ENCODE assay signal across 10 cellular contexts in genomic region chr11:119371778-119372182, GRCh38. TPM values are rescaled to one million over a fixed set of nuclear protein-coding genes. Genes with fewer than 3 reads are reported as not detected.
DNase-seq lines count a peak whose midpoint lies in the region; ATAC-seq, FAIRE-seq and TF ChIP-seq lines count a peak whose summit lies in the region.
"Had no signal": no experiment of that assay in that cellular context is flagged by ENCODE, and none has a peak within 500 bp of the region (broad histone marks: within the 10 kb centered on the region; RNA-seq: fewer than 3 reads in every experiment).

No MANE protein-coding gene starts in this region.

- CTCF ChIA-PET in HepG2 (lab: Yijun Ruan, JAX; ENCODE audit: low intra/inter-chr PET ratio, low total read pairs), result no interaction called here

- H3K27me3 Mint-ChIP-seq in natural killer cell (ENCODE audit: low read depth in 2 of 2) (peaks cover 15 to 24% of the 10 kb centered on the region in 2 donors), immature natural killer cell (ENCODE audit: low read depth in 3 of 3) (peaks cover 2 to 6% (median 4%) of the 10 kb centered on the region in 3 donors)

- no peaks in the 10 kb centered on the region for H3K36me3 ChIP-seq in BLaER1 treated with 17β-estradiol and CSF1 and Interleukin-3, amounts not matched to agents 10 nM and 100 nM
- no peaks in the 10 kb centered on the region for H3K36me3 ChIP-seq in HepG2 (replicated peaks in 1 of 2; ENCODE audit: control insufficient read depth in 1 of 2, insufficient read depth in 2 of 2, low read length in 2 of 2)

- H3K27me3 ChIP-seq in BLaER1 treated with 17β-estradiol and CSF1 and Interleukin-3, amounts not matched to agents 10 nM and 100 nM, result no peaks in the 10 kb centered on the region
- no peaks in the 10 kb centered on the region for H3K27me3 ChIP-seq in HepG2 (ENCODE audit: control insufficient read depth in 1 of 2, insufficient read depth in 2 of 2, low read length in 2 of 2)

- H3K9me3 Mint-ChIP-seq in natural killer cell (no peaks in the 10 kb centered on the region), immature natural killer cell (no peaks in the 10 kb centered on the region)
- H3K9me3 Mint-ChIP-seq: naive B cell had no signal

- no peaks in the 10 kb centered on the region; a peak in 1 of 22 replicates for H4K20me1 ChIP-seq in BLaER1 treated with 17β-estradiol and CSF1 and Interleukin-3, amounts not matched to agents 10 nM and 100 nM
- no peaks in the 10 kb centered on the region for H4K20me1 ChIP-seq in HepG2 (ENCODE audit: insufficient read depth, low read length)

- H3K4me3 ChIP-seq in BLaER1 treated with 17β-estradiol and CSF1 and Interleukin-3, amounts not matched to agents 10 nM and 100 nM, result no peak overlapping the region
- H3K4me3 ChIP-seq in HepG2 (replicated peaks in 1 of 3; ENCODE audit: insufficient read depth in 1 of 3, low read depth in 2 of 3, low read length in 3 of 3), result no peak overlapping the region

- H3K4me3 Mint-ChIP-seq in natural killer cell (no peak overlapping the region), immature natural killer cell (no peak overlapping the region)
- H3K4me3 Mint-ChIP-seq: naive B cell had no signal

- ATAC-seq in HepG2 (no peak), natural killer cell (no peak), HG02642 (IDR thresholded peaks at IDR 0.05; ENCODE audit: poor library complexity, unreplicated experiment) (no peak)
- ATAC-seq in activated CD4-positive, CD25-positive, alpha-beta regulatory T cell treated with anti-CD3 and anti-CD28 coated beads, Interleukin-2, amount 50 U/mL, for 24 hours, result no peak

- TF ChIP-seq POLR2A in HepG2 (IDR thresholded peaks at IDR 0.05; ENCODE audit: insufficient read depth in 1 of 2, low read depth in 2 of 2, low read length in 2 of 2), result no peak

- peaks cover 35% of the 10 kb centered on the region for H3K79me2 ChIP-seq in HepG2 (ENCODE audit: insufficient read depth, low read length)

- H3K9ac ChIP-seq in BLaER1 treated with 17β-estradiol and CSF1 and Interleukin-3, amounts not matched to agents 10 nM and 100 nM, result no peak overlapping the region; a peak in 1 of 22 replicates
- H3K9ac ChIP-seq in HepG2 (ENCODE audit: insufficient read depth, low read depth, low read length), result no peak overlapping the region
- H3K9ac ChIP-seq: KMS-11 had no signal

- H3K4me1 Mint-ChIP-seq in natural killer cell (peaks cover 0 to 6% of the 10 kb centered on the region in 2 donors), immature natural killer cell (peaks cover 4 to 9% of the 10 kb centered on the region in 2 donors)
- H3K4me1 Mint-ChIP-seq: naive B cell had no signal

- peak in 32 of 58 donors; percentile 29 to 75 (median 48) for DNase-seq in anterior cingulate cortex (lab: John Stamatoyannopoulos, UW)
- no peak for DNase-seq in HepG2 (ENCODE audit: low spot score)
- no peak for DNase-seq in natural killer cell
- DNase-seq in immature natural killer cell, result no peak
- DNase-seq: naive B cell had no signal

- FAIRE-seq in HepG2 (lab: Jason Lieb, UNC), result no peak

- no peak overlapping the region for H2AFZ ChIP-seq in HepG2 (ENCODE audit: low read length)

- H3K27ac Mint-ChIP-seq in natural killer cell, result no peak overlapping the region
- no peak overlapping the region for H3K27ac Mint-ChIP-seq in immature natural killer cell

- intact Hi-C loops in HepG2 (cut with micrococcal nuclease; ENCODE audit: unreplicated experiment), result no loop called here
- intact Hi-C loops in natural killer cell (cut with micrococcal nuclease), result no loop called here

- POLR2A ChIA-PET in HepG2 (lab: Yijun Ruan, JAX), result interaction anchor here (2.6 kb wide), 1 partner anchor 9 kb away, joined by 25 read pairs; the partner anchor contains the start of gene USP2

- TF ChIP-seq CTCF in LNCAP (IDR thresholded peaks at IDR 0.05) (peak; percentile 33; the same call in 1 of the 2 replicates), HepG2 (CRISPR knock-in tag; IDR thresholded peaks at IDR 0.05) (0 out of 2 replicates have a peak, but pooled peaks have one; percentile 9), natural killer cell (IDR thresholded peaks at IDR 0.05) (no peak)

- 90% methylated on average over 8 of the region's 8 CpGs for WGBS in HepG2 (ENCODE audit: low lambda C conversion rate)

- TF ChIP-seq RAD21 in HepG2 (CRISPR knock-in tag; IDR thresholded peaks at IDR 0.05), result no peak

- H3K27ac ChIP-seq in BLaER1 treated with 17β-estradiol and CSF1 and Interleukin-3, amounts not matched to agents 10 nM and 100 nM, result no peak overlapping the region
- H3K27ac ChIP-seq in HepG2 (ENCODE audit: extremely low read length, insufficient read depth, low read length), result no peak overlapping the region
- H3K27ac ChIP-seq: KMS-11 had no signal

- in situ Hi-C loops in HepG2 (cut with HindIII; ENCODE audit: extremely low pct_ligation_motif_present, low pct_unique_long_range_greater_than_20kb), result loop anchor here (5.0 kb wide), 1 partner anchor 34 kb away; no protein-coding TSS in a partner anchor

- peak overlapping the region in 8 of 11 experiments; percentile 5 to 74 (median 26); a peak in 10 of 22 replicates for H3K4me2 ChIP-seq in BLaER1 treated with 17β-estradiol and CSF1 and Interleukin-3, amounts not matched to agents 10 nM and 100 nM
- H3K4me2 ChIP-seq in HepG2 (ENCODE audit: low read depth, low read length), result no peak overlapping the region
- H3K4me2 ChIP-seq: KMS-11 had no signal

- no TSS peak for BruUV-seq in HepG2 (replicated peaks; lab: Mats Ljungman, UMichigan)

- no peaks in the 10 kb centered on the region for H3K9me3 ChIP-seq in BLaER1 treated with 17β-estradiol and CSF1 and Interleukin-3, amounts not matched to agents 10 nM and 100 nM (replicated peaks in 1 of 11)
- no peaks in the 10 kb centered on the region for H3K9me3 ChIP-seq in HepG2 (ENCODE audit: low read length)

- H3K36me3 Mint-ChIP-seq in natural killer cell (no peaks in the 10 kb centered on the region), immature natural killer cell (no peaks in the 10 kb centered on the region)
- H3K36me3 Mint-ChIP-seq: naive B cell had no signal

- no peak for TF ChIP-seq EP300 in HepG2 (IDR thresholded peaks at IDR 0.05; ENCODE audit: low read depth in 2 of 2, low read length in 2 of 2)
- TF ChIP-seq EP300 in HepG2 (CRISPR knock-in tag; IDR thresholded peaks at IDR 0.05; ENCODE audit: borderline replicate concordance), result no peak

- peaks cover 20 to 82% (median 69%) of the 10 kb centered on the region in 10 experiments for H3K4me1 ChIP-seq in BLaER1 treated with 17β-estradiol and CSF1 and Interleukin-3, amounts not matched to agents 10 nM and 100 nM
- peaks cover 100% of the 10 kb centered on the region for H3K4me1 ChIP-seq in HepG2 (ENCODE audit: insufficient read depth, low read length)

RNA-seq across cellular contexts. Expression of gene USP2, which starts 9.7 kb away (rescaled TPM):
- total RNA-seq in HepG2 (2016; rRNA removed; fragmentation: Illumina TruSeq; extraction: Trizol) (6.0 and 7.2 TPM in 2 replicates), natural killer cell (1 to 10 TPM in 1 of 3 donors, under 1 TPM in 1, not detected in 1; 0.50 to 3.9 TPM)
- total RNA-seq in HepG2 (2016; cell fraction: cytosol; rRNA removed; fragmentation: Illumina TruSeq; extraction: Trizol; ENCODE audit: low read depth), result 1.1 and 1.7 TPM in 2 replicates
- total RNA-seq in HepG2 (2016; cell fraction: insoluble cytoplasmic fraction; rRNA removed; fragmentation: Illumina TruSeq; extraction: Trizol), result 6.5 and 7.1 TPM in 2 replicates
- total RNA-seq in HepG2 (2016; cell fraction: membrane; rRNA removed; fragmentation: Illumina TruSeq; extraction: Trizol), result 5.7 and 5.9 TPM in 2 replicates
- total RNA-seq in HepG2 (2016; cell fraction: nucleus; rRNA removed; fragmentation: Illumina TruSeq; extraction: Trizol), result 5.8 and 7.8 TPM in 2 replicates
- polyA plus RNA-seq in HepG2 (2011; rRNA removed) (2.5 and 3.2 TPM in 2 replicates), immature natural killer cell (not detected)
- 2.2 TPM in 2 replicates for polyA plus RNA-seq in HepG2 (2011; cell fraction: cytosol; rRNA removed)
- polyA plus RNA-seq in HepG2 (2011; cell fraction: nucleus; rRNA removed), result 4.4 and 4.7 TPM in 2 replicates
- 2.5 and 3.0 TPM in 2 replicates for polyA plus RNA-seq in HepG2 (2012)
- 1.1 and 1.3 TPM in 2 replicates for polyA plus RNA-seq in HepG2 (2016; cell fraction: cytosol; fragmentation: Illumina TruSeq; extraction: Trizol; ENCODE audit: low read depth)
- polyA plus RNA-seq in HepG2 (2016; cell fraction: insoluble cytoplasmic fraction; fragmentation: Illumina TruSeq; extraction: Trizol; ENCODE audit: low read depth), result 7.6 and 11.3 TPM in 2 replicates
- polyA plus RNA-seq in HepG2 (2016; cell fraction: membrane; fragmentation: Illumina TruSeq; extraction: Trizol; ENCODE audit: low read depth), result 4.1 and 4.2 TPM in 2 replicates
- 22.1 and 23.0 TPM in 2 replicates for polyA plus RNA-seq in HepG2 (2016; cell fraction: nucleus; fragmentation: Illumina TruSeq; extraction: Trizol; ENCODE audit: insufficient read depth, low read depth)
- 5.4 and 5.9 TPM in 2 replicates for polyA minus RNA-seq in HepG2 (2011; rRNA and poly(A)+ RNA removed; ENCODE audit: low replicate concordance)
- polyA minus RNA-seq in HepG2 (2011; cell fraction: cytosol; rRNA and poly(A)+ RNA removed), result 4.0 and 5.4 TPM in 2 replicates
- polyA minus RNA-seq in HepG2 (2011; cell fraction: nucleus; rRNA and poly(A)+ RNA removed), result 2.4 and 5.7 TPM in 2 replicates

RNA-seq across cellular contexts. Expression of gene MFRP, which starts 25.3 kb away (rescaled TPM):
- total RNA-seq in HepG2 (2016; rRNA removed; fragmentation: Illumina TruSeq; extraction: Trizol) (not detected in 2 replicates), natural killer cell (not detected)
- not detected in 2 replicates for total RNA-seq in HepG2 (2016; cell fraction: cytosol; rRNA removed; fragmentation: Illumina TruSeq; extraction: Trizol; ENCODE audit: low read depth)
- total RNA-seq in HepG2 (2016; cell fraction: insoluble cytoplasmic fraction; rRNA removed; fragmentation: Illumina TruSeq; extraction: Trizol), result not detected in 2 replicates
- not detected in 2 replicates for total RNA-seq in HepG2 (2016; cell fraction: membrane; rRNA removed; fragmentation: Illumina TruSeq; extraction: Trizol)
- not detected in 2 replicates for total RNA-seq in HepG2 (2016; cell fraction: nucleus; rRNA removed; fragmentation: Illumina TruSeq; extraction: Trizol)
- polyA plus RNA-seq in HepG2 (2011; rRNA removed) (not detected in 2 replicates), immature natural killer cell (not detected)
- not detected in 2 replicates for polyA plus RNA-seq in HepG2 (2011; cell fraction: cytosol; rRNA removed)
- polyA plus RNA-seq in HepG2 (2011; cell fraction: nucleus; rRNA removed), result not detected in 2 replicates
- not detected in 2 replicates for polyA plus RNA-seq in HepG2 (2012)
- not detected in 2 replicates for polyA plus RNA-seq in HepG2 (2016; cell fraction: cytosol; fragmentation: Illumina TruSeq; extraction: Trizol; ENCODE audit: low read depth)
- not detected in 2 replicates for polyA plus RNA-seq in HepG2 (2016; cell fraction: insoluble cytoplasmic fraction; fragmentation: Illumina TruSeq; extraction: Trizol; ENCODE audit: low read depth)
- polyA plus RNA-seq in HepG2 (2016; cell fraction: membrane; fragmentation: Illumina TruSeq; extraction: Trizol; ENCODE audit: low read depth), result not detected in 2 replicates
- not detected in 2 replicates for polyA plus RNA-seq in HepG2 (2016; cell fraction: nucleus; fragmentation: Illumina TruSeq; extraction: Trizol; ENCODE audit: insufficient read depth, low read depth)
- not detected in 2 replicates for polyA minus RNA-seq in HepG2 (2011; rRNA and poly(A)+ RNA removed; ENCODE audit: low replicate concordance)
- not detected in 2 replicates for polyA minus RNA-seq in HepG2 (2011; cell fraction: cytosol; rRNA and poly(A)+ RNA removed)
- polyA minus RNA-seq in HepG2 (2011; cell fraction: nucleus; rRNA and poly(A)+ RNA removed), result not detected in 2 replicates

RNA-seq across cellular contexts. Expression of gene C1QTNF5, which starts 31.1 kb away (rescaled TPM):
- total RNA-seq in HepG2 (2016; rRNA removed; fragmentation: Illumina TruSeq; extraction: Trizol), result 0.77 and 1.2 TPM in 2 replicates
- 0.26 and 0.40 TPM in 2 replicates for total RNA-seq in HepG2 (2016; cell fraction: cytosol; rRNA removed; fragmentation: Illumina TruSeq; extraction: Trizol; ENCODE audit: low read depth)
- 0.76 and 0.78 TPM in 2 replicates for total RNA-seq in HepG2 (2016; cell fraction: insoluble cytoplasmic fraction; rRNA removed; fragmentation: Illumina TruSeq; extraction: Trizol)
- total RNA-seq in HepG2 (2016; cell fraction: membrane; rRNA removed; fragmentation: Illumina TruSeq; extraction: Trizol), result 0.28 and 0.45 TPM in 2 replicates
- 0.47 and 0.91 TPM in 2 replicates for total RNA-seq in HepG2 (2016; cell fraction: nucleus; rRNA removed; fragmentation: Illumina TruSeq; extraction: Trizol)
- 0.86 TPM in 2 replicates for polyA plus RNA-seq in HepG2 (2011; rRNA removed)
- polyA plus RNA-seq in HepG2 (2011; cell fraction: cytosol; rRNA removed), result 0.91 and 1.1 TPM in 2 replicates
- 0.96 and 1.1 TPM in 2 replicates for polyA plus RNA-seq in HepG2 (2011; cell fraction: nucleus; rRNA removed)
- polyA plus RNA-seq in HepG2 (2012), result 0.19 and 0.53 TPM in 2 replicates
- 0.25 and 0.45 TPM in 2 replicates for polyA plus RNA-seq in HepG2 (2016; cell fraction: cytosol; fragmentation: Illumina TruSeq; extraction: Trizol; ENCODE audit: low read depth)
- 0.39 and 0.53 TPM in 2 replicates for polyA plus RNA-seq in HepG2 (2016; cell fraction: insoluble cytoplasmic fraction; fragmentation: Illumina TruSeq; extraction: Trizol; ENCODE audit: low read depth)
- 0.16 and 0.49 TPM in 2 replicates for polyA plus RNA-seq in HepG2 (2016; cell fraction: membrane; fragmentation: Illumina TruSeq; extraction: Trizol; ENCODE audit: low read depth)
- 1.1 and 1.6 TPM in 2 replicates for polyA plus RNA-seq in HepG2 (2016; cell fraction: nucleus; fragmentation: Illumina TruSeq; extraction: Trizol; ENCODE audit: insufficient read depth, low read depth)
- 0.94 TPM in 1 of 2 replicates, not detected in the other for polyA minus RNA-seq in HepG2 (2011; rRNA and poly(A)+ RNA removed; ENCODE audit: low replicate concordance)
- not detected in 2 replicates for polyA minus RNA-seq in HepG2 (2011; cell fraction: cytosol; rRNA and poly(A)+ RNA removed)
- polyA minus RNA-seq in HepG2 (2011; cell fraction: nucleus; rRNA and poly(A)+ RNA removed), result not detected in 2 replicates
- not detected for total RNA-seq in natural killer cell
- not detected for polyA plus RNA-seq in immature natural killer cell

RNA-seq across cellular contexts. Expression of gene RNF26, which starts 37.5 kb away (rescaled TPM):
- total RNA-seq in HepG2 (2016; rRNA removed; fragmentation: Illumina TruSeq; extraction: Trizol) (11.9 and 20.8 TPM in 2 replicates), natural killer cell (10 to 100 TPM; 18.0 to 21.8 (median 18.1) TPM)
- 5.1 and 5.5 TPM in 2 replicates for total RNA-seq in HepG2 (2016; cell fraction: cytosol; rRNA removed; fragmentation: Illumina TruSeq; extraction: Trizol; ENCODE audit: low read depth)
- 11.0 and 17.9 TPM in 2 replicates for total RNA-seq in HepG2 (2016; cell fraction: insoluble cytoplasmic fraction; rRNA removed; fragmentation: Illumina TruSeq; extraction: Trizol)
- total RNA-seq in HepG2 (2016; cell fraction: membrane; rRNA removed; fragmentation: Illumina TruSeq; extraction: Trizol), result 25.7 and 27.9 TPM in 2 replicates
- 16.9 and 17.9 TPM in 2 replicates for total RNA-seq in HepG2 (2016; cell fraction: nucleus; rRNA removed; fragmentation: Illumina TruSeq; extraction: Trizol)
- polyA plus RNA-seq in HepG2 (2011; rRNA removed) (26.3 and 28.8 TPM in 2 replicates), immature natural killer cell (10 to 100 TPM; 21.9 to 42.2 (median 33.5) TPM)
- polyA plus RNA-seq in HepG2 (2011; cell fraction: cytosol; rRNA removed), result 33.9 and 41.8 TPM in 2 replicates
- polyA plus RNA-seq in HepG2 (2011; cell fraction: nucleus; rRNA removed), result 21.0 and 21.5 TPM in 2 replicates
- 29.6 and 32.1 TPM in 2 replicates for polyA plus RNA-seq in HepG2 (2012)
- 16.4 and 19.4 TPM in 2 replicates for polyA plus RNA-seq in HepG2 (2016; cell fraction: cytosol; fragmentation: Illumina TruSeq; extraction: Trizol; ENCODE audit: low read depth)
- 51.2 and 62.2 TPM in 2 replicates for polyA plus RNA-seq in HepG2 (2016; cell fraction: insoluble cytoplasmic fraction; fragmentation: Illumina TruSeq; extraction: Trizol; ENCODE audit: low read depth)
- 61.9 and 66.3 TPM in 2 replicates for polyA plus RNA-seq in HepG2 (2016; cell fraction: membrane; fragmentation: Illumina TruSeq; extraction: Trizol; ENCODE audit: low read depth)
- polyA plus RNA-seq in HepG2 (2016; cell fraction: nucleus; fragmentation: Illumina TruSeq; extraction: Trizol; ENCODE audit: insufficient read depth, low read depth), result 50.4 and 51.8 TPM in 2 replicates
- 92.7 and 163 TPM in 2 replicates for polyA minus RNA-seq in HepG2 (2011; rRNA and poly(A)+ RNA removed; ENCODE audit: low replicate concordance)
- polyA minus RNA-seq in HepG2 (2011; cell fraction: cytosol; rRNA and poly(A)+ RNA removed), result 34.6 and 35.6 TPM in 2 replicates
- polyA minus RNA-seq in HepG2 (2011; cell fraction: nucleus; rRNA and poly(A)+ RNA removed), result 16.9 and 21.8 TPM in 2 replicates

RNA-seq across cellular contexts. Expression of gene THY1, which starts 51.2 kb away (rescaled TPM):
- total RNA-seq in HepG2 (2016; rRNA removed; fragmentation: Illumina TruSeq; extraction: Trizol) (not detected in 2 replicates), natural killer cell (not detected)
- not detected in 2 replicates for total RNA-seq in HepG2 (2016; cell fraction: cytosol; rRNA removed; fragmentation: Illumina TruSeq; extraction: Trizol; ENCODE audit: low read depth)
- not detected in 2 replicates for total RNA-seq in HepG2 (2016; cell fraction: insoluble cytoplasmic fraction; rRNA removed; fragmentation: Illumina TruSeq; extraction: Trizol)
- total RNA-seq in HepG2 (2016; cell fraction: membrane; rRNA removed; fragmentation: Illumina TruSeq; extraction: Trizol), result not detected in 2 replicates
- total RNA-seq in HepG2 (2016; cell fraction: nucleus; rRNA removed; fragmentation: Illumina TruSeq; extraction: Trizol), result not detected in 2 replicates
- polyA plus RNA-seq in HepG2 (2011; rRNA removed) (not detected in 2 replicates), immature natural killer cell (not detected)
- polyA plus RNA-seq in HepG2 (2011; cell fraction: cytosol; rRNA removed), result not detected in 2 replicates
- not detected in 2 replicates for polyA plus RNA-seq in HepG2 (2011; cell fraction: nucleus; rRNA removed)
- polyA plus RNA-seq in HepG2 (2012), result not detected in 2 replicates
- polyA plus RNA-seq in HepG2 (2016; cell fraction: cytosol; fragmentation: Illumina TruSeq; extraction: Trizol; ENCODE audit: low read depth), result not detected in 2 replicates
- not detected in 2 replicates for polyA plus RNA-seq in HepG2 (2016; cell fraction: insoluble cytoplasmic fraction; fragmentation: Illumina TruSeq; extraction: Trizol; ENCODE audit: low read depth)
- not detected in 2 replicates for polyA plus RNA-seq in HepG2 (2016; cell fraction: membrane; fragmentation: Illumina TruSeq; extraction: Trizol; ENCODE audit: low read depth)
- not detected in 2 replicates for polyA plus RNA-seq in HepG2 (2016; cell fraction: nucleus; fragmentation: Illumina TruSeq; extraction: Trizol; ENCODE audit: insufficient read depth, low read depth)
- polyA minus RNA-seq in HepG2 (2011; rRNA and poly(A)+ RNA removed; ENCODE audit: low replicate concordance), result 0.28 TPM in 1 of 2 replicates, not detected in the other
- polyA minus RNA-seq in HepG2 (2011; cell fraction: cytosol; rRNA and poly(A)+ RNA removed), result not detected in 2 replicates
- not detected in 2 replicates for polyA minus RNA-seq in HepG2 (2011; cell fraction: nucleus; rRNA and poly(A)+ RNA removed)

Comparison
In these comparisons a context has a peak if more than half of its experiments do, and no peak if none do; other contexts are left out.
1. DNase-seq: peak in anterior cingulate cortex (32 of 58); none in HepG2 (single experiment), natural killer cell (single experiment) and immature natural killer cell (0 of 3).